In the genomic region with DNA sequence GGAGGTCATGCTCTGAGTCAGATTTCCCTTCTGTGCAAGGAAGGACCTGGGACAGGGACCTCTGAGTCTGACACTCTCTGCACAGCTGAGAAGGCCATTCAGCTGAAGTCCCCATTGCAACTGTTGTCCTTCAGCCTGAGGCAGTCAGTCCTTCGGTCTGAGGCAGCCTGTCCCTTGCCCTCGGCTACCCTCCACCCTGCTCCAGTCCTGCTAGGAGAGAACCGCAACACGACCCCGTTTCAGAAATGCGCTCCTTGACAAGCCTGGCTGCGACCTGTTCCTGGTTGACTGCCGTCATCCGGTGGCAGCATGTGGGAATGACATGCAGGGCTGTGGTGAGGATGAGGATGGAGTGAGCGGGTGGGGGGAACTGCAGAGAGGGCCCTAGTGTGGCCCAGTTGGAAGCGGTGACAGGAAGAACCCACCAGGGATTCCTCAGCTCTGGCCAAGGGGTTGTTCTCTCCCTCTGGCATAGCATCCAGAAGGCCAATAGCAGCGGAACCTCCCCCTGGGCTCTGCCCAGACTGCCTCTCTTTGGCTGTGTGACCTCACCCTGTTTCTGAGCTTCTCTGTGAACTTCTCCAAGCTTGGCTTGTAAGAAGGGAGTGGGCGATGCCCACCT, we compare ENCODE assay signal across 8 cellular contexts. TPM values are rescaled to one million over a fixed set of nuclear protein-coding genes. Genes with fewer than 3 reads are reported as not detected.
DNase-seq lines count a peak whose midpoint lies in the region; ATAC-seq, FAIRE-seq and TF ChIP-seq lines count a peak whose summit lies in the region.

No MANE protein-coding gene starts in this region.

- DNase-seq in GM12865 (ENCODE audit: low read depth): peak; percentile 72
- DNase-seq in HT-29 (ENCODE audit: low spot score): peak; percentile 79
- DNase-seq in RCC 7860 (ENCODE audit: low spot score): peak; percentile 29
- peak; percentile 48 to 61 for DNase-seq in activated T-helper 1 cell treated with anti-CD3 and anti-CD28 coated beads, Interleukin-2, amount 50 U/mL, for 16 hours (ENCODE audit: low read depth in 1 of 2, low spot score in 1 of 2)
- DNase-seq in fibroblast of the conjunctiva (ENCODE audit: low read depth): peak; percentile 30
- peak; percentile 9 for DNase-seq in non-pigmented ciliary epithelial cell (ENCODE audit: low read depth)
- DNase-seq in substantia nigra (lab: John Stamatoyannopoulos, UW): peak in 44 of 49 donors; percentile 2 to 63 (median 30)

- peak; percentile 98 for TF ChIP-seq CTCF in GM12865 (IDR thresholded peaks at IDR 0.05; ENCODE audit: insufficient read depth, low read depth, low read length, missing control alignments)

- no peak overlapping the region for H3K27ac ChIP-seq in substantia nigra (ENCODE audit: low read depth, low read length, poor library complexity, severe bottlenecking)

- ATAC-seq in HG02623 (IDR thresholded peaks at IDR 0.05; ENCODE audit: unreplicated experiment): no peak

- no peak overlapping the region for H3K4me3 ChIP-seq in GM12865 (ENCODE audit: low read depth, low read length)

- FAIRE-seq in RCC 7860 (lab: Jason Lieb, UNC): no peak

RNA-seq across cellular contexts. Expression of a gene that starts 40.3 kb away (rescaled TPM):
- not detected in 2 replicates for total RNA-seq in HT-29 (2014; rRNA removed; shearing (Covaris generic))

RNA-seq across cellular contexts. Expression of a gene that starts 45.7 kb away (rescaled TPM):
- not detected in 2 replicates for total RNA-seq in HT-29 (2014; rRNA removed; shearing (Covaris generic))

Comparison
In these comparisons a context has a peak if more than half of its experiments do, and no peak if none do; other contexts are left out.
1. DNase-seq: peak in every context shown above with its lines; median percentile 79 in HT-29; 72 in GM12865; 54 in activated T-helper 1 cell treated with anti-CD3 and anti-CD28 coated beads, Interleukin-2, amount 50 U/mL, for 16 hours; 30 in substantia nigra; 30 in fibroblast of the conjunctiva; 29 in RCC 7860; 9 in non-pigmented ciliary epithelial cell.